ENCODE assay signal across 3 cellular contexts in the genomic region with DNA sequence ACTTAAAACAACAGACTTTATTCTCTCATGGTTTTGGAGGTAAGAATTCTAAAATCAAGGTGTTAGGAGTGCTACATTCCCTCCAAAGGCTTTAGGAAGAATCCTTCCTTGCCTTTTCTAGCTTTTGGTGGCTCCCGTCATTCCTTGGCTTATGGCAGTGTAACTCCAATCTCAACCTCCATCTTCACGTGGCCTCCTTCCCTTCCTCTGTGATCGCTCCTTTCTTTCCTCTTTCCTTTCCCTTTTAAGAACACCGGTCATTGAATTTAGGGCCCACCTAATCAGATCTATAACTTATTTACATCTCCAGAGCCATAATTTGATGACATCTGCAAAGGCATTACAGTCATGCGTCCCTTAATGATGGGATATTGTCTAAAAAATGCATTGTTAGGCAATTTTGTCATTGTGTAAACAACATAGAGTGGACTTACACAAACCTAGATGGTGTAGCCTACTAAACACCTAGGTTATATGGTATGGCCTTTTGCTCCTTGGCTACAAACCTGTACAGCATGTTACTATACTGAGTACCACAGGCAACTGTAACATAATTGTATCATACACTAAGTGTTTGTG.
A peak's percentile ranks its signal among the peaks of the same experiment; 100 is the strongest.
TF ChIP-seq lines count a peak whose summit lies in the region.

No MANE protein-coding gene starts in this region.

TF ChIP-seq in SK-N-SH, 30 proteins besides CTCF, POLR2A, EP300 and RAD21:
- TF ChIP-seq FOSL2 (IDR thresholded peaks at IDR 0.05; ENCODE audit: borderline replicate concordance, low read depth) = no peak
- TF ChIP-seq RXRA (IDR thresholded peaks at IDR 0.05; ENCODE audit: borderline replicate concordance, low read depth) = no peak
TF ChIP-seq in SK-N-SH: peak in this region for 0.

TF ChIP-seq in SK-N-SH treated with all-trans-retinoic acid at 6 μM for 48 hours, 23 proteins besides CTCF, POLR2A, EP300 and RAD21:
- TF ChIP-seq CSDC2 (CRISPR knock-in tag; IDR thresholded peaks at IDR 0.05) (no peak), ZNF565 (CRISPR knock-in tag; conservative IDR thresholded peaks at IDR 0.05; ENCODE audit: low read depth) (no peak), ZNF70 (CRISPR knock-in tag; IDR thresholded peaks at IDR 0.05) (no peak), GLIS3 (CRISPR knock-in tag; IDR thresholded peaks at IDR 0.05) (no peak), TCF4 (CRISPR knock-in tag; IDR thresholded peaks at IDR 0.05; ENCODE audit: borderline replicate concordance) (no peak), ZC3H10 (CRISPR knock-in tag; IDR thresholded peaks at IDR 0.05) (no peak), ZNF8 (CRISPR knock-in tag; IDR thresholded peaks at IDR 0.05) (no peak), ESRRG (CRISPR knock-in tag; IDR thresholded peaks at IDR 0.05) (no peak), OSR1 (CRISPR knock-in tag; IDR thresholded peaks at IDR 0.05) (no peak), BACH2 (CRISPR knock-in tag; IDR thresholded peaks at IDR 0.05; ENCODE audit: borderline replicate concordance) (no peak), ARNTL (CRISPR knock-in tag; IDR thresholded peaks at IDR 0.05; ENCODE audit: borderline replicate concordance, low read depth) (no peak), PPARA (CRISPR knock-in tag; IDR thresholded peaks at IDR 0.05; ENCODE audit: borderline replicate concordance) (no peak), CSRNP3 (CRISPR knock-in tag; IDR thresholded peaks at IDR 0.05) (no peak)
- TF ChIP-seq, protein P1, sequence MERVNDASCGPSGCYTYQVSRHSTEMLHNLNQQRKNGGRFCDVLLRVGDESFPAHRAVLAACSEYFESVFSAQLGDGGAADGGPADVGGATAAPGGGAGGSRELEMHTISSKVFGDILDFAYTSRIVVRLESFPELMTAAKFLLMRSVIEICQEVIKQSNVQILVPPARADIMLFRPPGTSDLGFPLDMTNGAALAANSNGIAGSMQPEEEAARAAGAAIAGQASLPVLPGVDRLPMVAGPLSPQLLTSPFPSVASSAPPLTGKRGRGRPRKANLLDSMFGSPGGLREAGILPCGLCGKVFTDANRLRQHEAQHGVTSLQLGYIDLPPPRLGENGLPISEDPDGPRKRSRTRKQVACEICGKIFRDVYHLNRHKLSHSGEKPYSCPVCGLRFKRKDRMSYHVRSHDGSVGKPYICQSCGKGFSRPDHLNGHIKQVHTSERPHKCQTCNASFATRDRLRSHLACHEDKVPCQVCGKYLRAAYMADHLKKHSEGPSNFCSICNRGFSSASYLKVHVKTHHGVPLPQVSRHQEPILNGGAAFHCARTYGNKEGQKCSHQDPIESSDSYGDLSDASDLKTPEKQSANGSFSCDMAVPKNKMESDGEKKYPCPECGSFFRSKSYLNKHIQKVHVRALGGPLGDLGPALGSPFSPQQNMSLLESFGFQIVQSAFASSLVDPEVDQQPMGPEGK (CRISPR knock-in tag; IDR thresholded peaks at IDR 0.05; ENCODE audit: borderline replicate concordance) = no peak

TF ChIP-seq in K562, 482 proteins besides CTCF, POLR2A, EP300 and RAD21 (continues in another document):
- no peak for TF ChIP-seq ZNF518B (CRISPR knock-in tag; IDR thresholded peaks at IDR 0.05)
- TF ChIP-seq, protein P1 (CRISPR knock-in tag; IDR thresholded peaks at IDR 0.05; ENCODE audit: borderline replicate concordance) = no peak
- peak in 1 of 2 experiments; percentile 38; a peak in 1 of 4 replicates for TF ChIP-seq FOXA3 (CRISPR knock-in tag; conservative IDR thresholded peaks at IDR 0.05 in 1 of 2, IDR thresholded peaks at IDR 0.05 in 1 of 2)
- TF ChIP-seq YBX1 (IDR thresholded peaks at IDR 0.05) = no peak
- TF ChIP-seq RBM25 (IDR thresholded peaks at IDR 0.05; ENCODE audit: low read depth, low read length, severe bottlenecking) = peak; percentile 24
- TF ChIP-seq ZSCAN29 (IDR thresholded peaks at IDR 0.05) = no peak
- TF ChIP-seq CAMTA2 (CRISPR knock-in tag; conservative IDR thresholded peaks at IDR 0.05) = no peak
- no peak for TF ChIP-seq SOX6 (IDR thresholded peaks at IDR 0.05)
- no peak for TF ChIP-seq ZBTB2 (IDR thresholded peaks at IDR 0.05)
- no peak for TF ChIP-seq KAT8 (IDR thresholded peaks at IDR 0.05; ENCODE audit: low read depth)
- TF ChIP-seq CHD7 (IDR thresholded peaks at IDR 0.05; ENCODE audit: low read depth, low read length) = no peak
- TF ChIP-seq E2F3 (CRISPR knock-in tag; IDR thresholded peaks at IDR 0.05) = no peak
- no peak for TF ChIP-seq FOXA1 (IDR thresholded peaks at IDR 0.05; ENCODE audit: borderline replicate concordance)
- no peak for TF ChIP-seq TFE3 (CRISPR knock-in tag; IDR thresholded peaks at IDR 0.05)
- no peak for TF ChIP-seq POLR2B (IDR thresholded peaks at IDR 0.05; ENCODE audit: low read depth, partially characterized antibody)
- TF ChIP-seq NFE2L1 (tag; IDR thresholded peaks at IDR 0.05; ENCODE audit: borderline replicate concordance, low read depth) = no peak
- TF ChIP-seq, protein P2, sequence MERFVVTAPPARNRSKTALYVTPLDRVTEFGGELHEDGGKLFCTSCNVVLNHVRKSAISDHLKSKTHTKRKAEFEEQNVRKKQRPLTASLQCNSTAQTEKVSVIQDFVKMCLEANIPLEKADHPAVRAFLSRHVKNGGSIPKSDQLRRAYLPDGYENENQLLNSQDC (CRISPR knock-in tag; IDR thresholded peaks at IDR 0.05) = no peak
- no peak for TF ChIP-seq ZNF717 (CRISPR knock-in tag; IDR thresholded peaks at IDR 0.05)
